2 cellular contexts compared by ENCODE assay signal in the genomic region with DNA sequence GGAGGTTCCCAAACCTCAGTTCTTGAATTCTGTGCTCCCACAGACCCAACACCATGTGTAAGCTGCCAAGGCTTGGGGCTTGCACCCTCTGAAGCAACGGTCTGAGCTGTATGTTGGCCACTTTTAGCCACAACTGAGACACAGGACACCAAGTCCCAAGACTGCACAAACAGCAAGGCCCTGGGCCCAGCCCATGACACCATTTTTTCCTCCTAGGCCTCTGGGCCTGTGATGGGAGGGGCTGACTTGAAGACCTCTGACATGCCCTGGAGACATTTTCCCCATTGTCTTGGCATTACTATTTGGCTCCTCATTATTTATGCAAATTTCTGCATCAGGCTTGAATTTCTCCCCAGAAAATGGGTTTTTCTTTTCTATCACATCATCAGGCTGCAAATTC.
TF ChIP-seq lines count a peak whose summit lies in the region.

No MANE protein-coding gene starts in this region.

TF ChIP-seq in HEK293, 187 proteins besides CTCF, POLR2A, EP300 and RAD21 (continued from another document):
- TF ChIP-seq SETDB1 (IDR thresholded peaks at IDR 0.05; ENCODE audit: insufficient read length, low read length) = peak; percentile 70

TF ChIP-seq in K562, 482 proteins besides CTCF, POLR2A, EP300 and RAD21 (continued from another document):
- TF ChIP-seq CBX5 (IDR thresholded peaks at IDR 0.05; ENCODE audit: borderline replicate concordance, low read depth) = 0 out of 2 replicates have a peak, but pooled peaks have one; percentile 28
- TF ChIP-seq CBX3 (IDR thresholded peaks at IDR 0.05; ENCODE audit: borderline replicate concordance in 1 of 2, low read length in 2 of 2) = 0 out of 3 replicates have a peak, but pooled peaks of 1 of the 2 experiments have one; percentile 34
